ENCODE assay signal across 8 cellular contexts in genomic region chr7:92695308-92696261, GRCh38.
DNase-seq lines count a peak whose midpoint lies in the region; ATAC-seq and TF ChIP-seq lines count a peak whose summit lies in the region.

No MANE protein-coding gene starts in this region.

- no peaks in the 10 kb centered on the region for H3K36me3 Mint-ChIP-seq in CD8-positive, alpha-beta T cell
- no peaks in the 10 kb centered on the region for H3K36me3 Mint-ChIP-seq in progenitor cell of endocrine pancreas (ENCODE audit: insufficient read depth)

- no peaks in the 10 kb centered on the region for H3K9me3 ChIP-seq in CD8-positive, alpha-beta T cell (ENCODE audit: low read length)
- no peaks in the 10 kb centered on the region for H3K9me3 ChIP-seq in HUES6 (ENCODE audit: control insufficient read depth, insufficient read depth, low read depth, low read length)
- H3K9me3 ChIP-seq in adrenal gland (replicated peaks in 1 of 3) = no peaks in the 10 kb centered on the region
- H3K9me3 ChIP-seq in right atrium auricular region = no peaks in the 10 kb centered on the region

- H3K4me3 Mint-ChIP-seq in CD8-positive, alpha-beta T cell = peak overlapping the region; percentile 32
- peak overlapping the region; percentile 71 for H3K4me3 Mint-ChIP-seq in progenitor cell of endocrine pancreas (ENCODE audit: low read depth)

- no peaks in the 10 kb centered on the region for H3K27me3 ChIP-seq in CD8-positive, alpha-beta T cell (ENCODE audit: insufficient read depth, low read length)
- H3K27me3 ChIP-seq in HUES6 (ENCODE audit: control insufficient read depth, insufficient read depth, low read length) (no peaks in the 10 kb centered on the region), adrenal gland (no peaks in the 10 kb centered on the region), right atrium auricular region (no peaks in the 10 kb centered on the region)

- H3K4me1 ChIP-seq in CD8-positive, alpha-beta T cell (ENCODE audit: insufficient read depth, low read length) = peaks cover 11% of the 10 kb centered on the region
- H3K4me1 ChIP-seq in HUES6 (ENCODE audit: control insufficient read depth, insufficient read depth, low read length) (peaks cover 33% of the 10 kb centered on the region), adrenal gland (replicated peaks in 1 of 2) (peaks cover 26 to 67% of the 10 kb centered on the region in 2 donors), right atrium auricular region (peaks cover 0 to 49% of the 10 kb centered on the region in 2 donors)

- no peak overlapping the region for H3K4me3 ChIP-seq in CD8-positive, alpha-beta T cell (ENCODE audit: low read depth, low read length)
- peak overlapping the region; percentile 64 for H3K4me3 ChIP-seq in HUES6 (ENCODE audit: low read depth, low read length)
- H3K4me3 ChIP-seq in adrenal gland = peak overlapping the region in 3 of 4 donors; percentile 14 to 53 (median 42)
- peak overlapping the region; percentile 40 to 51 for H3K4me3 ChIP-seq in right atrium auricular region

- H3K27me3 Mint-ChIP-seq in CD8-positive, alpha-beta T cell (ENCODE audit: low read depth) = no peaks in the 10 kb centered on the region
- no peaks in the 10 kb centered on the region for H3K27me3 Mint-ChIP-seq in progenitor cell of endocrine pancreas

- no peaks in the 10 kb centered on the region for H3K36me3 ChIP-seq in CD8-positive, alpha-beta T cell (ENCODE audit: insufficient read depth, low read length)
- H3K36me3 ChIP-seq in HUES6 (ENCODE audit: control insufficient read depth, insufficient read depth, low read length) = peaks cover 4% of the 10 kb centered on the region; the same call in 1 of the 2 replicates
- H3K36me3 ChIP-seq in adrenal gland (replicated peaks in 1 of 2) = no peaks in the 10 kb centered on the region
- H3K36me3 ChIP-seq in right atrium auricular region = no peaks in the 10 kb centered on the region

- H3K9me3 Mint-ChIP-seq in CD8-positive, alpha-beta T cell = no peaks in the 10 kb centered on the region
- no peaks in the 10 kb centered on the region for H3K9me3 Mint-ChIP-seq in progenitor cell of endocrine pancreas (ENCODE audit: low read depth)

- CTCF ChIA-PET in CD8-positive, alpha-beta T cell (lab: Charles Lee) = interaction anchor here (0.7 to 2.8 kb wide), 3 partner anchors 135 to 137 kb away, joined by 4 to 15 read pairs (median 4); no protein-coding TSS in a partner anchor

- WGBS in adrenal gland, 4 donors = 9 to 14% (median 12%) methylated on average over 12 to 15 of the region's 15 CpGs

- no peak for TF ChIP-seq CTCF in CD8-positive, alpha-beta T cell (IDR thresholded peaks at IDR 0.05)
- TF ChIP-seq CTCF in adrenal gland (IDR thresholded peaks at IDR 0.05) (peak in 1 of 6 experiments; percentile 8), right atrium auricular region (IDR thresholded peaks at IDR 0.05) (no peak), progenitor cell of endocrine pancreas (IDR thresholded peaks at IDR 0.05; ENCODE audit: unreplicated experiment) (no peak)

- no peak for DNase-seq in CD8-positive, alpha-beta T cell
- peak; percentile 49 to 77 (median 66) for DNase-seq in adrenal gland
- no peak for DNase-seq in right atrium auricular region (ENCODE audit: low spot score)
- DNase-seq in progenitor cell of endocrine pancreas (ENCODE audit: low spot score, unreplicated experiment) = peak; percentile 42
- no peak for DNase-seq in mesenteric fat pad (ENCODE audit: low spot score)
- no peak for DNase-seq in NK-92 treated with Interleukin-12 subunit alpha and Interleukin-12 subunit beta, amount 100 ng/mL, for 24 hours (lab: John Stamatoyannopoulos, UW)

- peaks cover 16% of the 10 kb centered on the region for H3K4me1 Mint-ChIP-seq in CD8-positive, alpha-beta T cell (ENCODE audit: low read depth)
- peaks cover 37% of the 10 kb centered on the region for H3K4me1 Mint-ChIP-seq in progenitor cell of endocrine pancreas (ENCODE audit: low read depth)

- no peak overlapping the region for H3K27ac ChIP-seq in CD8-positive, alpha-beta T cell (ENCODE audit: low read depth, low read length)
- H3K27ac ChIP-seq in HUES6 (ENCODE audit: low read depth, low read length) (peak overlapping the region; percentile 52; the same call in 1 of the 2 replicates), adrenal gland (peak overlapping the region; percentile 6 to 90 (median 87)), right atrium auricular region (peak overlapping the region; percentile 61 to 69)

- peak; percentile 22 to 64 for TF ChIP-seq POLR2A in adrenal gland (IDR thresholded peaks at IDR 0.05)

- ATAC-seq in CD8-positive, alpha-beta T cell = no peak
- no peak for ATAC-seq in GM18870 (IDR thresholded peaks at IDR 0.05; ENCODE audit: unreplicated experiment)

- H3K27ac Mint-ChIP-seq in CD8-positive, alpha-beta T cell = no peak overlapping the region
- H3K27ac Mint-ChIP-seq in progenitor cell of endocrine pancreas = peak overlapping the region; percentile 99

- POLR2A ChIA-PET in CD8-positive, alpha-beta T cell (lab: Charles Lee) = interaction anchor here (0.5 kb wide), 1 partner anchor 147 kb away, joined by 4 read pairs; no protein-coding TSS in a partner anchor

- intact Hi-C loops in CD8-positive, alpha-beta T cell (cut with DNase I, micrococcal nuclease) = loop anchor here (2.0 to 10.0 kb wide), 2 partner anchors 75 to 529 kb away; partner anchors contain the start of gene HEPACAM2 (in 1 of the 2)
- intact Hi-C loops in adrenal gland (cut with DNase I) = no loop called here

- H3K9ac ChIP-seq in HUES6 (ENCODE audit: low read length) = peak overlapping the region; percentile 67

Comparison
In these comparisons a context has a peak if more than half of its experiments do, and no peak if none do; other contexts are left out.
1. DNase-seq: peak in adrenal gland (7 of 7) and progenitor cell of endocrine pancreas (single experiment); none in CD8-positive, alpha-beta T cell (0 of 7), right atrium auricular region (single experiment), mesenteric fat pad (single experiment) and NK-92 treated with Interleukin-12 subunit alpha and Interleukin-12 subunit beta, amount 100 ng/mL, for 24 hours (single experiment).
2. intact Hi-C loops: an anchor here in CD8-positive, alpha-beta T cell (2.0 to 10.0 kb wide); none called in adrenal gland.